In the genomic region with DNA sequence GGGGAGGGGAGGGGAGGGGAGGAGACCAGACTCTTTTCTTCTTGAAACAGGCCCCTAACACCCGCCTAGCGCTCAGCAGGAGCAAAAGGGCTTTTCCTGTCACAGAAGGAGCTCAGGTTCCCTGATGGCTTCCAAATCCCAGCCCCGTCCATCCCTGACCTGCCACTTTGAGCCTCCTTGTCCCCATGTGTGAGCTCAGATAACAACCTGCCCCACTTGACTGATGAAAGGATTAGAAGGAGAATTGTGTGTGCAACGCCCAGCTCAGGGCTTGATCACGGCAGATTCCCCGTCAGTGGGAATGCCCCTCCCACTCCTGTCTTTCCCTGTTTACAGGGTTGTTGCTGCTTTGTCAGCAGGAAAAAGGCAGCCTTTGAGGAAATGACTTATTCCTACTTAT, we compare ENCODE assay signal across 15 cellular contexts. TPM values are rescaled to one million over a fixed set of nuclear protein-coding genes. Genes with fewer than 3 reads are reported as not detected.
DNase-seq lines count a peak whose midpoint lies in the region; TF ChIP-seq lines count a peak whose summit lies in the region.
"Had no signal": no experiment of that assay in that cellular context is flagged by ENCODE, and none has a peak within 500 bp of the region (broad histone marks: within the 10 kb centered on the region; RNA-seq: fewer than 3 reads in every experiment).

No MANE protein-coding gene starts in this region.

- H3K27ac ChIP-seq in HEK293 (ENCODE audit: extremely low read depth, low read depth, low read length) (no peak overlapping the region), osteoblast (ENCODE audit: low read depth, low read length) (no peak overlapping the region), coronary artery (no peak overlapping the region)
- H3K27ac ChIP-seq: brain microvascular endothelial cell, sigmoid colon, thoracic aorta had no signal

- CTCF ChIA-PET in HEK293 (lab: Yijun Ruan, JAX): no interaction called here

- POLR2A ChIA-PET in HEK293 (lab: Yijun Ruan, JAX): interaction anchor here (1.1 kb wide), 1 partner anchor 25 kb away, joined by 3 read pairs; no protein-coding TSS in a partner anchor

- H3K4me1 ChIP-seq in HEK293 (ENCODE audit: control insufficient read depth, insufficient read depth, low read length) (no peaks in the 10 kb centered on the region), osteoblast (ENCODE audit: insufficient read depth, low read length) (no peaks in the 10 kb centered on the region)
- H3K4me1 ChIP-seq: sigmoid colon had no signal

- no peaks in the 10 kb centered on the region for H4K20me1 ChIP-seq in osteoblast (ENCODE audit: insufficient read depth, low read length)

- no peaks in the 10 kb centered on the region for H3K79me2 ChIP-seq in osteoblast (ENCODE audit: insufficient read depth, low read length)

- H3K36me3 Mint-ChIP-seq in endothelial cell (ENCODE audit: low read depth, unreplicated experiment): peaks cover 7% of the 10 kb centered on the region
- H3K36me3 Mint-ChIP-seq: CD4-positive, CD25-positive, alpha-beta regulatory T cell had no signal

- peak overlapping the region; percentile 9 for H3K4me3 Mint-ChIP-seq in endothelial cell (ENCODE audit: unreplicated experiment)
- H3K4me3 Mint-ChIP-seq: CD4-positive, CD25-positive, alpha-beta regulatory T cell had no signal

- DNase-seq in NCI-H345 (lab: John Stamatoyannopoulos, UW) (peak; percentile 60), endothelial cell (ENCODE audit: low spot score) (peak; percentile 33), osteoblast (ENCODE audit: insufficient read length, low spot score, missing footprints) (peak; percentile 31), inferior parietal cortex (ENCODE audit: extremely low spot score) (no peak), coronary artery (ENCODE audit: low spot score) (no peak)
- DNase-seq in activated CD4-positive, alpha-beta T cell treated with anti-CD3 and anti-CD28 coated beads for 4 hours: no peak
- DNase-seq in activated CD8-positive, alpha-beta memory T cell treated with anti-CD3 and anti-CD28 coated beads, Interleukin-2, amount 50 U/mL, for 48 hours: no peak
- DNase-seq: activated CD4-positive, alpha-beta T cell treated with anti-CD3 and anti-CD28 coated beads, Interleukin-2, amount 50 U/mL, for 1 hour; brain microvascular endothelial cell; CD4-positive, CD25-positive, alpha-beta regulatory T cell; sigmoid colon had no signal

- no peaks in the 10 kb centered on the region for H3K9me3 Mint-ChIP-seq in endothelial cell (ENCODE audit: unreplicated experiment)

- H3K4me1 Mint-ChIP-seq in endothelial cell (ENCODE audit: unreplicated experiment): peaks cover 19% of the 10 kb centered on the region
- H3K4me1 Mint-ChIP-seq: CD4-positive, CD25-positive, alpha-beta regulatory T cell had no signal

- H3K27me3 Mint-ChIP-seq in endothelial cell (ENCODE audit: unreplicated experiment): peaks cover 11% of the 10 kb centered on the region

- H3K9me3 ChIP-seq in HEK293 (ENCODE audit: control insufficient read depth, insufficient read depth, low read depth, low read length): no peaks in the 10 kb centered on the region
- H3K9me3 ChIP-seq in osteoblast (ENCODE audit: low read depth, low read length): no peaks in the 10 kb centered on the region
- H3K9me3 ChIP-seq: sigmoid colon, thoracic aorta had no signal

- peaks cover 7% of the 10 kb centered on the region for H3K27me3 ChIP-seq in osteoblast (ENCODE audit: insufficient read depth, low read length)

- TF ChIP-seq CTCF in HEK293 (tag by site-specific recombination; IDR thresholded peaks at IDR 0.05) (no peak), endothelial cell (IDR thresholded peaks at IDR 0.05; ENCODE audit: unreplicated experiment) (no peak), osteoblast (IDR thresholded peaks at IDR 0.05; ENCODE audit: extremely low read depth, low read depth, low read length) (no peak), coronary artery (IDR thresholded peaks at IDR 0.05) (no peak)

- H3K36me3 ChIP-seq in HEK293 (ENCODE audit: control insufficient read depth in 2 of 2, insufficient read depth in 1 of 2, low read length in 2 of 2) (no peaks in the 10 kb centered on the region), osteoblast (ENCODE audit: insufficient read depth, low read length) (no peaks in the 10 kb centered on the region)
- H3K36me3 ChIP-seq: brain microvascular endothelial cell, sigmoid colon, thoracic aorta had no signal

- H3K4me3 ChIP-seq in HEK293 (ENCODE audit: low read depth, low read length): no peak overlapping the region
- H3K4me3 ChIP-seq in osteoblast (ENCODE audit: insufficient read depth, low read length): no peak overlapping the region
- H3K4me3 ChIP-seq in coronary artery: no peak overlapping the region
- H3K4me3 ChIP-seq: sigmoid colon, thoracic aorta had no signal

- H3K27ac Mint-ChIP-seq in endothelial cell (ENCODE audit: unreplicated experiment): peak overlapping the region; percentile 88
- H3K27ac Mint-ChIP-seq: CD4-positive, CD25-positive, alpha-beta regulatory T cell had no signal

- no peak overlapping the region for H3K4me2 ChIP-seq in osteoblast (ENCODE audit: insufficient read depth, low read length)

- no peak overlapping the region for H2AFZ ChIP-seq in osteoblast (ENCODE audit: low read length)

TF ChIP-seq in HEK293, 187 proteins besides CTCF, POLR2A, EP300 and RAD21 (continues in another document):
- TF ChIP-seq ZNF571 (tag by site-specific recombination; IDR thresholded peaks at IDR 0.05) (no peak), ZBTB8A (tag by site-specific recombination; IDR thresholded peaks at IDR 0.05) (peak; percentile 13; the same call in 1 of the 2 replicates), ZNF266 (tag by site-specific recombination; IDR thresholded peaks at IDR 0.05; ENCODE audit: low read depth) (no peak), ZNF10 (tag by site-specific recombination; IDR thresholded peaks at IDR 0.05) (no peak), ZNF776 (tag by site-specific recombination; IDR thresholded peaks at IDR 0.05; ENCODE audit: borderline replicate concordance) (no peak), WT1 (tag by site-specific recombination; IDR thresholded peaks at IDR 0.05) (0 out of 2 replicates have a peak, but pooled peaks have one; percentile 9), ZNF433 (tag by site-specific recombination; IDR thresholded peaks at IDR 0.05; ENCODE audit: low read depth) (no peak), ZNF624 (tag by site-specific recombination; IDR thresholded peaks at IDR 0.05) (no peak)
- TF ChIP-seq, protein P1, sequence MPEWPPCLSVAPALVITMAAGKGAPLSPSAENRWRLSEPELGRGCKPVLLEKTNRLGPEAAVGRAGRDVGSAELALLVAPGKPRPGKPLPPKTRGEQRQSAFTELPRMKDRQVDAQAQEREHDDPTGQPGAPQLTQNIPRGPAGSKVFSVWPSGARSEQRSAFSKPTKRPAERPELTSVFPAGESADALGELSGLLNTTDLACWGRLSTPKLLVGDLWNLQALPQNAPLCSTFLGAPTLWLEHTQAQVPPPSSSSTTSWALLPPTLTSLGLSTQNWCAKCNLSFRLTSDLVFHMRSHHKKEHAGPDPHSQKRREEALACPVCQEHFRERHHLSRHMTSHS (tag by site-specific recombination; IDR thresholded peaks at IDR 0.05): no peak
- TF ChIP-seq, protein P2, sequence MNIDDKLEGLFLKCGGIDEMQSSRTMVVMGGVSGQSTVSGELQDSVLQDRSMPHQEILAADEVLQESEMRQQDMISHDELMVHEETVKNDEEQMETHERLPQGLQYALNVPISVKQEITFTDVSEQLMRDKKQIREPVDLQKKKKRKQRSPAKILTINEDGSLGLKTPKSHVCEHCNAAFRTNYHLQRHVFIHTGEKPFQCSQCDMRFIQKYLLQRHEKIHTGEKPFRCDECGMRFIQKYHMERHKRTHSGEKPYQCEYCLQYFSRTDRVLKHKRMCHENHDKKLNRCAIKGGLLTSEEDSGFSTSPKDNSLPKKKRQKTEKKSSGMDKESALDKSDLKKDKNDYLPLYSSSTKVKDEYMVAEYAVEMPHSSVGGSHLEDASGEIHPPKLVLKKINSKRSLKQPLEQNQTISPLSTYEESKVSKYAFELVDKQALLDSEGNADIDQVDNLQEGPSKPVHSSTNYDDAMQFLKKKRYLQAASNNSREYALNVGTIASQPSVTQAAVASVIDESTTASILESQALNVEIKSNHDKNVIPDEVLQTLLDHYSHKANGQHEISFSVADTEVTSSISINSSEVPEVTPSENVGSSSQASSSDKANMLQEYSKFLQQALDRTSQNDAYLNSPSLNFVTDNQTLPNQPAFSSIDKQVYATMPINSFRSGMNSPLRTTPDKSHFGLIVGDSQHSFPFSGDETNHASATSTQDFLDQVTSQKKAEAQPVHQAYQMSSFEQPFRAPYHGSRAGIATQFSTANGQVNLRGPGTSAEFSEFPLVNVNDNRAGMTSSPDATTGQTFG (tag by site-specific recombination; IDR thresholded peaks at IDR 0.05; ENCODE audit: borderline replicate concordance): no peak
- TF ChIP-seq, protein P3, sequence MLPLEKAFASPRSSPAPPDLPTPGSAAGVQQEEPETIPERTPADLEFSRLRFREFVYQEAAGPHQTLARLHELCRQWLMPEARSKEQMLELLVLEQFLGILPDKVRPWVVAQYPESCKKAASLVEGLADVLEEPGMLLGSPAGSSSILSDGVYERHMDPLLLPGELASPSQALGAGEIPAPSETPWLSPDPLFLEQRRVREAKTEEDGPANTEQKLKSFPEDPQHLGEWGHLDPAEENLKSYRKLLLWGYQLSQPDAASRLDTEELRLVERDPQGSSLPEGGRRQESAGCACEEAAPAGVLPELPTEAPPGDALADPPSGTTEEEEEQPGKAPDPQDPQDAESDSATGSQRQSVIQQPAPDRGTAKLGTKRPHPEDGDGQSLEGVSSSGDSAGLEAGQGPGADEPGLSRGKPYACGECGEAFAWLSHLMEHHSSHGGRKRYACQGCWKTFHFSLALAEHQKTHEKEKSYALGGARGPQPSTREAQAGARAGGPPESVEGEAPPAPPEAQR (tag by site-specific recombination; IDR thresholded peaks at IDR 0.05): no peak

RNA-seq across cellular contexts. Expression of a gene that starts 5.9 kb away (rescaled TPM):
- total RNA-seq in endothelial cell (ENCODE audit: unreplicated experiment) (not detected), osteoblast (3.6 and 5.0 TPM in 2 replicates)
- total RNA-seq: CD4-positive, CD25-positive, alpha-beta regulatory T cell; epithelial cell of proximal tubule; OCI-LY7 had no signal

RNA-seq across cellular contexts. Expression of a gene that starts 23.6 kb away (rescaled TPM):
- 0.23 TPM for total RNA-seq in endothelial cell (ENCODE audit: unreplicated experiment)
- 0.29 and 0.36 TPM in 2 replicates for total RNA-seq in osteoblast
- total RNA-seq: epithelial cell of proximal tubule had no signal

RNA-seq across cellular contexts. Expression of a gene that starts 24.3 kb away (rescaled TPM):
- not detected for total RNA-seq in endothelial cell (ENCODE audit: unreplicated experiment)
- under 0.01 and 0.29 TPM in 2 replicates for total RNA-seq in osteoblast
- total RNA-seq: CD4-positive, CD25-positive, alpha-beta regulatory T cell; epithelial cell of proximal tubule; OCI-LY7; sigmoid colon; thoracic aorta had no signal

Comparison
In these comparisons a context has a peak if more than half of its experiments do, and no peak if none do; other contexts are left out.
1. DNase-seq: peak in NCI-H345 (single experiment), endothelial cell (single experiment) and osteoblast (single experiment); none in inferior parietal cortex (single experiment), activated CD4-positive, alpha-beta T cell treated with anti-CD3 and anti-CD28 coated beads for 4 hours (0 of 2), coronary artery (single experiment) and activated CD8-positive, alpha-beta memory T cell treated with anti-CD3 and anti-CD28 coated beads, Interleukin-2, amount 50 U/mL, for 48 hours (single experiment).